8 cellular contexts compared by ENCODE assay signal in genomic region chr6:41723178-41723935, GRCh38. TPM values are rescaled to one million over a fixed set of nuclear protein-coding genes. Genes with fewer than 3 reads are reported as not detected.
DNase-seq lines count a peak whose midpoint lies in the region; ATAC-seq and TF ChIP-seq lines count a peak whose summit lies in the region.

No MANE protein-coding gene starts in this region.

- H3K9me3 Mint-ChIP-seq in activated T-helper 2 cell treated with anti-CD3 and anti-CD28 coated beads, Interferon-gamma antibody, Interleukin-2, Interleukin-4, amounts not matched to agents 10 μg/mL and 5 μg/mL and 100 μg/mL, durations not matched to agents 14 hours and 24 hours and 36 hours: no peaks in the 10 kb centered on the region

- TF ChIP-seq CTCF in RWPE2 (IDR thresholded peaks at IDR 0.05; ENCODE audit: poor library complexity, severe bottlenecking): no peak

- intact Hi-C loops in activated T-helper 2 cell treated with anti-CD3 and anti-CD28 coated beads, Interferon-gamma antibody, Interleukin-2, Interleukin-4, amounts not matched to agents 10 μg/mL and 5 μg/mL and 100 μg/mL, durations not matched to agents 14 hours and 24 hours and 36 hours (cut with micrococcal nuclease): no loop called here

- peak; percentile 76 for TF ChIP-seq POLR2A in GM19193 (IDR thresholded peaks at IDR 0.05; ENCODE audit: extremely low read depth, insufficient read depth, insufficient read length)

- H3K9me3 ChIP-seq in RWPE2 (ENCODE audit: severe bottlenecking) (no peaks in the 10 kb centered on the region), esophagus (ENCODE audit: control insufficient read depth in 2 of 2, insufficient read depth in 1 of 2, low read depth in 1 of 2, low read length in 1 of 2) (no peaks in the 10 kb centered on the region), muscle layer of duodenum (ENCODE audit: control insufficient read depth in 1 of 2, low read length in 2 of 2) (no peaks in the 10 kb centered on the region)

- 38 to 58% methylated on average over 23 of the region's 23 CpGs for WGBS in esophagus, 2 donors

- H3K4me3 ChIP-seq in RWPE2 (ENCODE audit: severe bottlenecking) (no peak overlapping the region), esophagus (ENCODE audit: low read depth in 1 of 2, low read length in 2 of 2) (no peak overlapping the region), muscle layer of duodenum (ENCODE audit: low read depth in 1 of 2, low read length in 2 of 2) (peak overlapping the region; percentile 18 to 40)

- peaks cover 5% of the 10 kb centered on the region for H3K4me1 Mint-ChIP-seq in activated T-helper 2 cell treated with anti-CD3 and anti-CD28 coated beads, Interferon-gamma antibody, Interleukin-2, Interleukin-4, amounts not matched to agents 10 μg/mL and 5 μg/mL and 100 μg/mL, durations not matched to agents 14 hours and 24 hours and 36 hours (ENCODE audit: low read depth)

- H3K4me1 ChIP-seq in RWPE2 (ENCODE audit: insufficient read depth, poor library complexity, severe bottlenecking) (peaks cover 27% of the 10 kb centered on the region), esophagus (ENCODE audit: control insufficient read depth in 2 of 2, insufficient read depth in 2 of 2, low read length in 1 of 2) (peaks cover 5 to 22% of the 10 kb centered on the region in 2 donors), muscle layer of duodenum (ENCODE audit: control insufficient read depth in 1 of 2, insufficient read depth in 2 of 2, low read length in 2 of 2) (peaks cover 4 to 33% of the 10 kb centered on the region in 2 donors)

- no peaks in the 10 kb centered on the region for H3K27me3 Mint-ChIP-seq in activated T-helper 2 cell treated with anti-CD3 and anti-CD28 coated beads, Interferon-gamma antibody, Interleukin-2, Interleukin-4, amounts not matched to agents 10 μg/mL and 5 μg/mL and 100 μg/mL, durations not matched to agents 14 hours and 24 hours and 36 hours (ENCODE audit: low read depth)

- no peaks in the 10 kb centered on the region for H3K36me3 Mint-ChIP-seq in activated T-helper 2 cell treated with anti-CD3 and anti-CD28 coated beads, Interferon-gamma antibody, Interleukin-2, Interleukin-4, amounts not matched to agents 10 μg/mL and 5 μg/mL and 100 μg/mL, durations not matched to agents 14 hours and 24 hours and 36 hours (ENCODE audit: low read depth)

- H3K27ac ChIP-seq in RWPE2 (ENCODE audit: poor library complexity, severe bottlenecking) (peak overlapping the region; percentile 59), esophagus (ENCODE audit: low read depth in 2 of 2, low read length in 1 of 2) (peak overlapping the region; percentile 61 to 69), muscle layer of duodenum (ENCODE audit: low read length) (peak overlapping the region; percentile 31)

- ATAC-seq in HG03159 (IDR thresholded peaks at IDR 0.05; ENCODE audit: unreplicated experiment) (peak; percentile 74), RWPE2 (ENCODE audit: low read depth) (peak; percentile 97)

- DNase-seq in AML-193 (lab: John Stamatoyannopoulos, UW) (peak; percentile 99), RWPE2 (ENCODE audit: low spot score) (peak; percentile 85), DMS53 (lab: John Stamatoyannopoulos, UW) (no peak)
- no peak for DNase-seq in activated T-helper 2 cell treated with anti-CD3 and anti-CD28 coated beads, Interferon-gamma antibody, Interleukin-2, Interleukin-4, amounts not matched to agents 10 μg/mL and 5 μg/mL and 100 μg/mL, durations not matched to agents 14 hours and 24 hours and 36 hours (ENCODE audit: low spot score)

- H3K27ac Mint-ChIP-seq in activated T-helper 2 cell treated with anti-CD3 and anti-CD28 coated beads, Interferon-gamma antibody, Interleukin-2, Interleukin-4, amounts not matched to agents 10 μg/mL and 5 μg/mL and 100 μg/mL, durations not matched to agents 14 hours and 24 hours and 36 hours: no peak overlapping the region

- no peaks in the 10 kb centered on the region for H3K36me3 ChIP-seq in RWPE2 (ENCODE audit: low read depth)
- no peaks in the 10 kb centered on the region for H3K36me3 ChIP-seq in esophagus (ENCODE audit: control insufficient read depth in 2 of 2, insufficient read depth in 2 of 2, low read length in 1 of 2)
- H3K36me3 ChIP-seq in muscle layer of duodenum (ENCODE audit: control insufficient read depth in 1 of 2, insufficient read depth in 2 of 2, low read length in 2 of 2): no peaks in the 10 kb centered on the region

- no peak overlapping the region for H3K4me3 Mint-ChIP-seq in activated T-helper 2 cell treated with anti-CD3 and anti-CD28 coated beads, Interferon-gamma antibody, Interleukin-2, Interleukin-4, amounts not matched to agents 10 μg/mL and 5 μg/mL and 100 μg/mL, durations not matched to agents 14 hours and 24 hours and 36 hours (ENCODE audit: low read depth)

- no peaks in the 10 kb centered on the region for H3K27me3 ChIP-seq in RWPE2 (ENCODE audit: insufficient read depth, poor library complexity, severe bottlenecking)
- no peaks in the 10 kb centered on the region for H3K27me3 ChIP-seq in esophagus (ENCODE audit: control insufficient read depth in 1 of 2, insufficient read depth in 2 of 2, low read length in 2 of 2)
- no peaks in the 10 kb centered on the region for H3K27me3 ChIP-seq in muscle layer of duodenum (ENCODE audit: low read depth, low read length)

RNA-seq across cellular contexts. Expression of gene TFEB, which starts 12.1 kb away (rescaled TPM):
- polyA plus RNA-seq in esophagus: 10 to 100 TPM in 1 of 2 donors, 1 to 10 TPM in 1; 8.9 to 15.0 TPM
- total RNA-seq in activated T-helper 2 cell treated with anti-CD3 and anti-CD28 coated beads, Interferon-gamma antibody, Interleukin-2, Interleukin-4, amounts not matched to agents 10 μg/mL and 5 μg/mL and 100 μg/mL, durations not matched to agents 14 hours and 24 hours and 36 hours: 11.2 and 13.4 TPM in 2 replicates

RNA-seq across cellular contexts. Expression of gene PGC, which starts 23.8 kb away (rescaled TPM):
- 10 to 100 TPM in 1 of 2 donors, 1 to 10 TPM in 1; 1.6 to 13.4 TPM for polyA plus RNA-seq in esophagus
- not detected in 2 replicates for total RNA-seq in activated T-helper 2 cell treated with anti-CD3 and anti-CD28 coated beads, Interferon-gamma antibody, Interleukin-2, Interleukin-4, amounts not matched to agents 10 μg/mL and 5 μg/mL and 100 μg/mL, durations not matched to agents 14 hours and 24 hours and 36 hours

RNA-seq across cellular contexts. Expression of gene FRS3, which starts 56.3 kb away (rescaled TPM):
- polyA plus RNA-seq in esophagus: 1 to 10 TPM; 1.6 to 3.3 TPM
- 4.7 and 5.8 TPM in 2 replicates for total RNA-seq in activated T-helper 2 cell treated with anti-CD3 and anti-CD28 coated beads, Interferon-gamma antibody, Interleukin-2, Interleukin-4, amounts not matched to agents 10 μg/mL and 5 μg/mL and 100 μg/mL, durations not matched to agents 14 hours and 24 hours and 36 hours

RNA-seq across cellular contexts. Expression of gene PRICKLE4, which starts 57.2 kb away (rescaled TPM):
- polyA plus RNA-seq in esophagus: 1 to 10 TPM; 7.3 to 8.9 TPM
- not detected in 2 replicates for total RNA-seq in activated T-helper 2 cell treated with anti-CD3 and anti-CD28 coated beads, Interferon-gamma antibody, Interleukin-2, Interleukin-4, amounts not matched to agents 10 μg/mL and 5 μg/mL and 100 μg/mL, durations not matched to agents 14 hours and 24 hours and 36 hours

Comparison
In these comparisons a context has a peak if more than half of its experiments do, and no peak if none do; other contexts are left out.
1. DNase-seq: peak in AML-193 (2 of 2) and RWPE2 (single experiment); none in DMS53 (single experiment) and activated T-helper 2 cell treated with anti-CD3 and anti-CD28 coated beads, Interferon-gamma antibody, Interleukin-2, Interleukin-4, amounts not matched to agents 10 μg/mL and 5 μg/mL and 100 μg/mL, durations not matched to agents 14 hours and 24 hours and 36 hours (single experiment).
2. H3K4me3 ChIP-seq: peak in muscle layer of duodenum (2 of 2); none in RWPE2 (single experiment) and esophagus (0 of 2).
3. Peak in every context shown above with its lines, with median percentiles within 50 percentile points of each other: H3K27ac ChIP-seq.